ENCODE assay signal across 30 cellular contexts in genomic region chr5:9054821-9055589, GRCh38.
DNase-seq lines count a peak whose midpoint lies in the region; ATAC-seq, FAIRE-seq and TF ChIP-seq lines count a peak whose summit lies in the region.
"Had no signal": no experiment of that assay in that cellular context is flagged by ENCODE, and none has a peak within 500 bp of the region (broad histone marks: within the 10 kb centered on the region; RNA-seq: fewer than 3 reads in every experiment).

No MANE protein-coding gene starts in this region.

- no peaks in the 10 kb centered on the region for H3K36me3 ChIP-seq in RWPE2 (ENCODE audit: low read depth)
- H3K36me3 ChIP-seq in esophagus muscularis mucosa: peaks cover 0 to 11% (median 0%) of the 10 kb centered on the region in 4 donors
- H3K36me3 ChIP-seq in osteoblast (ENCODE audit: insufficient read depth, low read length): no peaks in the 10 kb centered on the region
- H3K36me3 ChIP-seq in trophoblast cell (ENCODE audit: control insufficient read depth in 1 of 2, insufficient read depth in 2 of 2, low read length in 2 of 2): peaks cover 19 to 30% of the 10 kb centered on the region in 2 experiments
- H3K36me3 ChIP-seq: neutrophil, prostate gland, sigmoid colon had no signal

- no peaks in the 10 kb centered on the region for H4K20me1 ChIP-seq in osteoblast (ENCODE audit: insufficient read depth, low read length)

- no peak overlapping the region for H3K9ac ChIP-seq in trophoblast cell (ENCODE audit: low read length)

- H3K79me1 ChIP-seq in trophoblast cell (ENCODE audit: low read length): no peaks in the 10 kb centered on the region

- intact Hi-C loops in esophagus muscularis mucosa (cut with DNase I): no loop called here

- peak; percentile 65; the same call in 2 of the 3 replicates for ATAC-seq in RWPE2 (ENCODE audit: low read depth)
- ATAC-seq in GM21423 (IDR thresholded peaks at IDR 0.05; ENCODE audit: unreplicated experiment): no peak
- ATAC-seq in GM21786 (IDR thresholded peaks at IDR 0.05; ENCODE audit: unreplicated experiment): no peak
- ATAC-seq: activated CD8-positive, alpha-beta T cell treated with anti-CD3 and anti-CD28 coated beads for 36 hours; activated naive CD4-positive, alpha-beta T cell treated with anti-CD3 and anti-CD28 coated beads, Interleukin-2, amount 50 U/mL, for 72 hours; left lobe of liver; T-helper 17 cell had no signal

- no peak for TF ChIP-seq EP300 in esophagus muscularis mucosa (IDR thresholded peaks at IDR 0.05)

- TF ChIP-seq POLR2A in GM12892 (IDR thresholded peaks at IDR 0.05; ENCODE audit: low read depth, low read length): no peak
- TF ChIP-seq POLR2A in esophagus muscularis mucosa (IDR thresholded peaks at IDR 0.05; ENCODE audit: low read depth): no peak

- no peak overlapping the region for H4K8ac ChIP-seq in trophoblast cell (ENCODE audit: low read depth, low read length)

- no peak overlapping the region for H2BK12ac ChIP-seq in trophoblast cell (ENCODE audit: low read length)

- H2BK5ac ChIP-seq in trophoblast cell (ENCODE audit: low read depth, low read length, poor library complexity): no peak overlapping the region

- no peak overlapping the region for H3K18ac ChIP-seq in trophoblast cell (ENCODE audit: low read length)

- no peaks in the 10 kb centered on the region for H3K27me3 ChIP-seq in RWPE2 (ENCODE audit: insufficient read depth, poor library complexity, severe bottlenecking)
- no peaks in the 10 kb centered on the region for H3K27me3 ChIP-seq in esophagus muscularis mucosa
- no peaks in the 10 kb centered on the region for H3K27me3 ChIP-seq in osteoblast (ENCODE audit: insufficient read depth, low read length)
- H3K27me3 ChIP-seq in trophoblast cell (ENCODE audit: insufficient read depth, low read length): no peaks in the 10 kb centered on the region
- H3K27me3 ChIP-seq: neutrophil, sigmoid colon had no signal

- H3K4ac ChIP-seq in trophoblast cell (ENCODE audit: low read depth, low read length): no peak overlapping the region

- no peak overlapping the region for H3K23ac ChIP-seq in trophoblast cell (ENCODE audit: low read length)

- H4K91ac ChIP-seq in trophoblast cell (ENCODE audit: low read depth, low read length): no peak overlapping the region

- H3K4me1 ChIP-seq in RWPE2 (ENCODE audit: insufficient read depth, poor library complexity, severe bottlenecking) (peaks cover 25% of the 10 kb centered on the region), esophagus muscularis mucosa (peaks cover 0 to 4% (median 0%) of the 10 kb centered on the region in 4 donors), osteoblast (ENCODE audit: insufficient read depth, low read length) (peaks cover 36% of the 10 kb centered on the region), trophoblast cell (ENCODE audit: control insufficient read depth in 1 of 2, insufficient read depth in 2 of 2, low read length in 2 of 2) (no peaks in the 10 kb centered on the region)
- H3K4me1 ChIP-seq: prostate gland, sigmoid colon had no signal

- H3K27ac ChIP-seq in RWPE2 (ENCODE audit: poor library complexity, severe bottlenecking) (no peak overlapping the region), esophagus muscularis mucosa (replicated peaks in 1 of 4) (no peak overlapping the region), osteoblast (ENCODE audit: low read depth, low read length) (peak overlapping the region; percentile 76), trophoblast cell (ENCODE audit: low read depth, low read length) (no peak overlapping the region)
- H3K27ac ChIP-seq: neutrophil, prostate gland, sigmoid colon, SK-N-MC had no signal

- H2AFZ ChIP-seq in osteoblast (ENCODE audit: low read length): peak overlapping the region; percentile 16
- no peak overlapping the region for H2AFZ ChIP-seq in trophoblast cell (ENCODE audit: insufficient read depth, low read length, poor library complexity)

- TF ChIP-seq CTCF in RWPE2 (IDR thresholded peaks at IDR 0.05; ENCODE audit: poor library complexity, severe bottlenecking): no peak
- TF ChIP-seq CTCF in esophagus muscularis mucosa (IDR thresholded peaks at IDR 0.05): no peak
- TF ChIP-seq CTCF in osteoblast (IDR thresholded peaks at IDR 0.05; ENCODE audit: extremely low read depth, low read depth, low read length): no peak

- H3K14ac ChIP-seq in trophoblast cell (ENCODE audit: low read length): no peak overlapping the region

- H4K12ac ChIP-seq in trophoblast cell (ENCODE audit: low read depth, low read length): no peak overlapping the region

- H3K9me3 ChIP-seq in RWPE2 (ENCODE audit: severe bottlenecking) (no peaks in the 10 kb centered on the region), esophagus muscularis mucosa (no peaks in the 10 kb centered on the region), osteoblast (ENCODE audit: low read depth, low read length) (no peaks in the 10 kb centered on the region), trophoblast cell (ENCODE audit: insufficient read depth, low read depth, low read length) (no peaks in the 10 kb centered on the region)
- H3K9me3 ChIP-seq: neutrophil, prostate gland, sigmoid colon had no signal

- DNase-seq in GM12892 (ENCODE audit: insufficient read length): no peak
- no peak for DNase-seq in RWPE2 (ENCODE audit: low spot score)
- peak; percentile 55 for DNase-seq in esophagus muscularis mucosa (ENCODE audit: extremely low spot score)
- peak; percentile 49 for DNase-seq in osteoblast (ENCODE audit: insufficient read length, low spot score, missing footprints)
- no peak for DNase-seq in trophoblast cell
- no peak for DNase-seq in KBM-7
- DNase-seq: activated CD4-positive, alpha-beta T cell treated with anti-CD3 and anti-CD28 coated beads for 1 hour; activated CD8-positive, alpha-beta T cell treated with anti-CD3 and anti-CD28 coated beads for 36 hours; activated T-cell treated with anti-CD3 and anti-CD28 coated beads for 4 hours; anterior cingulate cortex; CD4-positive, alpha-beta memory T cell; GOT3; hypothalamus; immature natural killer cell; mesendoderm; NCI-H1105; NCI-H1930; NCI-H2227 treated with DMSO at 0.1 percent for 48 hours; NCI-H774; RPMI8226; sigmoid colon; T-helper 17 cell had no signal

- in situ Hi-C loops in KBM-7 (cut with MboI; ENCODE audit: low pct_unique_long_range_greater_than_20kb, low sequenced_read_pairs): no loop called here

- peak overlapping the region; percentile 5 for H3K4me2 ChIP-seq in osteoblast (ENCODE audit: insufficient read depth, low read length)
- no peak overlapping the region for H3K4me2 ChIP-seq in trophoblast cell (ENCODE audit: low read length)

- no peak overlapping the region for H2BK120ac ChIP-seq in trophoblast cell (ENCODE audit: insufficient read depth, low read length, poor library complexity)

- no peak overlapping the region for H2AK5ac ChIP-seq in trophoblast cell (ENCODE audit: low read length)

- peak; percentile 57 for FAIRE-seq in GM12892 (lab: Jason Lieb, UNC)
- FAIRE-seq: endothelial cell of umbilical vein had no signal

- 67% methylated on average over 3 of the region's 3 CpGs for WGBS in esophagus muscularis mucosa
- WGBS in trophoblast cell (ENCODE audit: extremely low coverage, insufficient coverage, insufficient read length): no CpG with 5 or more reads among the region's 3 CpGs

- no peak overlapping the region for H3K4me3 ChIP-seq in RWPE2 (ENCODE audit: severe bottlenecking)
- H3K4me3 ChIP-seq in esophagus muscularis mucosa: no peak overlapping the region
- no peak overlapping the region for H3K4me3 ChIP-seq in osteoblast (ENCODE audit: insufficient read depth, low read length)
- H3K4me3 ChIP-seq in trophoblast cell (ENCODE audit: low read depth, low read length): no peak overlapping the region
- H3K4me3 ChIP-seq: prostate gland, sigmoid colon, SK-N-MC had no signal

- no peaks in the 10 kb centered on the region for H3K79me2 ChIP-seq in osteoblast (ENCODE audit: insufficient read depth, low read length)
- H3K79me2 ChIP-seq in trophoblast cell (ENCODE audit: control insufficient read depth, insufficient read depth, low read length, poor library complexity): no peaks in the 10 kb centered on the region

Comparison
In these comparisons a context has a peak if more than half of its experiments do, and no peak if none do; other contexts are left out.
1. DNase-seq: peak in esophagus muscularis mucosa (single experiment) and osteoblast (single experiment); none in GM12892 (single experiment), RWPE2 (single experiment), trophoblast cell (0 of 2) and KBM-7 (single experiment).